Comparison of ENCODE assay signal across 10 cellular contexts in genomic region chr1:230869499-230869898, GRCh38. TPM values are rescaled to one million over a fixed set of nuclear protein-coding genes. Genes with fewer than 3 reads are reported as not detected.
A peak's percentile ranks its signal among the peaks of the same experiment; 100 is the strongest.
DNase-seq lines count a peak whose midpoint lies in the region; ATAC-seq and TF ChIP-seq lines count a peak whose summit lies in the region.
"Had no signal": no experiment of that assay in that cellular context is flagged by ENCODE, and none has a peak within 500 bp of the region (broad histone marks: within the 10 kb centered on the region; RNA-seq: fewer than 3 reads in every experiment).

No MANE protein-coding gene starts in this region.

- no peaks in the 10 kb centered on the region for H3K4me1 ChIP-seq in MM.1S (ENCODE audit: low read length)

- H3K9me3 ChIP-seq in CD4-positive, alpha-beta T cell (ENCODE audit: control insufficient read depth, low read length) = no peaks in the 10 kb centered on the region
- no peaks in the 10 kb centered on the region for H3K9me3 ChIP-seq in MM.1S (replicated peaks; ENCODE audit: insufficient read depth, low read length)

- H3K27me3 ChIP-seq in CD4-positive, alpha-beta T cell (ENCODE audit: control insufficient read depth, insufficient read depth, low read length) = peaks cover 22% of the 10 kb centered on the region
- H3K27me3 ChIP-seq in MM.1S (replicated peaks; ENCODE audit: insufficient read depth, low read length) = 0 out of 2 replicates have a peak, but pooled peaks cover 8% of the 10 kb centered on the region

- no peaks in the 10 kb centered on the region for H3K36me3 ChIP-seq in MM.1S (replicated peaks; ENCODE audit: insufficient read depth, low read length)

- H3F3A ChIP-seq in MM.1S (ENCODE audit: insufficient read depth, low read length) = no peaks in the 10 kb centered on the region

- no peak for DNase-seq in CD4-positive, alpha-beta T cell
- DNase-seq in MM.1S (no peak), dedifferentiated amniotic fluid mesenchymal stem cell (ENCODE audit: extremely low spot score) (peak; percentile 65), NOMO-1 (lab: John Stamatoyannopoulos, UW; ENCODE audit: unreplicated experiment in 2 of 2) (no peak), NCI-H748 (lab: John Stamatoyannopoulos, UW; ENCODE audit: unreplicated experiment) (no peak), RWPE1 (ENCODE audit: low spot score) (no peak)
- DNase-seq: activated CD8-positive, alpha-beta memory T cell treated with anti-CD3 and anti-CD28 coated beads, Interleukin-2, amount 50 U/mL, for 4 hours; NCI-H2081 treated with DMSO at 0.1 percent for 48 hours had no signal

- H3K9me2 ChIP-seq in MM.1S (replicated peaks; ENCODE audit: insufficient read depth, low read length) = no peaks in the 10 kb centered on the region

- no peaks in the 10 kb centered on the region for H3K36me3 Mint-ChIP-seq in CD4-positive, alpha-beta T cell (ENCODE audit: low read depth)
- peaks cover 4% of the 10 kb centered on the region for H3K36me3 Mint-ChIP-seq in nephron (ENCODE audit: low read depth)

- H3K9me3 Mint-ChIP-seq in CD4-positive, alpha-beta T cell = no peaks in the 10 kb centered on the region
- no peaks in the 10 kb centered on the region for H3K9me3 Mint-ChIP-seq in nephron

- H3K27ac ChIP-seq in CD4-positive, alpha-beta T cell (ENCODE audit: low read depth, low read length) = no peak overlapping the region
- H3K27ac ChIP-seq in MM.1S (ENCODE audit: low read length) = no peak overlapping the region
- H3K27ac ChIP-seq in RWPE1 = no peak overlapping the region

- H4K20me1 ChIP-seq in MM.1S (ENCODE audit: insufficient read depth, low read length) = no peaks in the 10 kb centered on the region

- H3K4me3 Mint-ChIP-seq in CD4-positive, alpha-beta T cell = peak overlapping the region; percentile 93
- H3K4me3 Mint-ChIP-seq in nephron = peak overlapping the region; percentile 92 to 96 (median 95)

- TF ChIP-seq CTCF in CD4-positive, alpha-beta T cell (IDR thresholded peaks at IDR 0.05) = no peak
- TF ChIP-seq CTCF in MM.1S (IDR thresholded peaks at IDR 0.05; ENCODE audit: low read length) = no peak
- TF ChIP-seq CTCF in nephron (IDR thresholded peaks at IDR 0.05; ENCODE audit: unreplicated experiment in 3 of 3) = no peak
- no peak for TF ChIP-seq CTCF in RWPE1 (conservative IDR thresholded peaks at IDR 0.05; ENCODE audit: low read depth)

- no peak overlapping the region for H3K27ac Mint-ChIP-seq in CD4-positive, alpha-beta T cell
- H3K27ac Mint-ChIP-seq in nephron = peak overlapping the region; percentile 83 to 99 (median 99)

- CTCF ChIA-PET in CD4-positive, alpha-beta T cell (lab: Charles Lee) = no interaction called here
- CTCF ChIA-PET in RWPE1 (lab: Yijun Ruan, JAX) = no interaction called here

- peaks cover 14% of the 10 kb centered on the region for H3K4me1 Mint-ChIP-seq in CD4-positive, alpha-beta T cell (ENCODE audit: low read depth)
- peaks cover 52% of the 10 kb centered on the region for H3K4me1 Mint-ChIP-seq in nephron

- no peak overlapping the region for H3K9ac ChIP-seq in MM.1S (ENCODE audit: low read length)

- H3K4me2 ChIP-seq in MM.1S (ENCODE audit: low read depth, low read length) = no peak overlapping the region

- intact Hi-C loops in CD4-positive, alpha-beta T cell (cut with DNase I, micrococcal nuclease) = loop anchor here in 1 of 2 experiments (2.0 to 10.0 kb wide), 4 partner anchors 109 to 555 kb away; partner anchors contain the start of genes ARV1, COG2, EGLN1 and FAM89A

- H3K4me3 ChIP-seq in MM.1S (ENCODE audit: low read length) = no peak overlapping the region

- no peak for ATAC-seq in CD4-positive, alpha-beta T cell (ENCODE audit: poor library complexity)
- ATAC-seq in GM19452 (IDR thresholded peaks at IDR 0.05; ENCODE audit: unreplicated experiment) = no peak

- peaks cover 24% of the 10 kb centered on the region for H3K27me3 Mint-ChIP-seq in CD4-positive, alpha-beta T cell
- peaks cover 4% of the 10 kb centered on the region for H3K27me3 Mint-ChIP-seq in nephron (ENCODE audit: low read depth)

- H2AFZ ChIP-seq in MM.1S (ENCODE audit: low read length) = peak overlapping the region; percentile 99; the same call in 1 of the 2 replicates

- no peaks in the 10 kb centered on the region for H3K79me2 ChIP-seq in MM.1S (ENCODE audit: low read length)

- POLR2A ChIA-PET in CD4-positive, alpha-beta T cell (lab: Charles Lee) = no interaction called here
- POLR2A ChIA-PET in RWPE1 (lab: Yijun Ruan, JAX; ENCODE audit: low non-redundant PET) = interaction anchor here (0.6 kb wide), 1 partner anchor 341 kb away, joined by 5 read pairs; no protein-coding TSS in a partner anchor

RNA-seq across cellular contexts. Expression of gene C1orf198, which starts 1.2 kb away (rescaled TPM):
- total RNA-seq in CD4-positive, alpha-beta T cell = 1 to 10 TPM; 2.2 TPM
